Comparison of ENCODE assay signal across 16 cellular contexts in the genomic region with DNA sequence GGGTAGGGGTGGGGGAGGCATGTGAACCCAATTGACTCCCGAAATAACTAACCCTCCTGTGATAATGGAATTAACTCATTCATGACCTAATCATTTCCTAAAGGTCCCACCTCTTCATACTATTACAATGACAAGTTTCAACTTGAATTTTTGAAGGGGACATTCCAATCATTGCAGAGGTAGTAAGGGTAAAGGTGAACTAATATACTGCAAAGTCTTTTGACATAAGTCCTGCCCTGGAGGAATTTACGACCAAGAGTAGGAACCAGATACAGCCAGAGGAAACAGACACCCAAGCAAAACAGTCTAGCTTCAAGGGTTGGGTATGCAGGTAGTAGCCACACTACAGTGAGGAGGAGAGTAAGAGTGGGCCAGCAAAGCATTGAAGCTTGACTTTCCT. TPM values are rescaled to one million over a fixed set of nuclear protein-coding genes. Genes with fewer than 3 reads are reported as not detected.
DNase-seq lines count a peak whose midpoint lies in the region; ATAC-seq, FAIRE-seq and TF ChIP-seq lines count a peak whose summit lies in the region.
"Had no signal": no experiment of that assay in that cellular context is flagged by ENCODE, and none has a peak within 500 bp of the region (broad histone marks: within the 10 kb centered on the region; RNA-seq: fewer than 3 reads in every experiment).

No MANE protein-coding gene starts in this region.

- POLR2A ChIA-PET in activated CD4-positive, alpha-beta T cell treated with anti-CD3 and anti-CD28 coated beads for 36 hours (lab: Charles Lee), result no interaction called here
- POLR2A ChIA-PET in RWPE1 (lab: Yijun Ruan, JAX; ENCODE audit: low non-redundant PET), result no interaction called here

- no peaks in the 10 kb centered on the region for H3K9me3 Mint-ChIP-seq in activated CD4-positive, alpha-beta T cell treated with anti-CD3 and anti-CD28 coated beads for 36 hours (ENCODE audit: low read depth)

- no peak for FAIRE-seq in H54 (lab: Jason Lieb, UNC)
- FAIRE-seq: A204.1 had no signal

- H3K27me3 ChIP-seq in hepatocyte (no peaks in the 10 kb centered on the region), skeletal muscle tissue (ENCODE audit: control insufficient read depth in 3 of 3, insufficient read depth in 3 of 3, low read length in 3 of 3) (no peaks in the 10 kb centered on the region)
- H3K27me3 ChIP-seq: upper lobe of left lung had no signal

- no peak overlapping the region for H3K27ac ChIP-seq in RWPE1
- peak overlapping the region; percentile 71 for H3K27ac ChIP-seq in hepatocyte
- H3K27ac ChIP-seq in skeletal muscle tissue (ENCODE audit: low read depth, low read length), result peak overlapping the region; percentile 77

- H3K36me3 ChIP-seq in hepatocyte (replicated peaks; ENCODE audit: insufficient read depth, low read depth) (no peaks in the 10 kb centered on the region), skeletal muscle tissue (ENCODE audit: control insufficient read depth in 3 of 3, insufficient read depth in 3 of 3, low read length in 3 of 3) (no peaks in the 10 kb centered on the region)
- H3K36me3 ChIP-seq: left ventricle myocardium inferior, upper lobe of left lung had no signal

- H3K9me3 ChIP-seq in hepatocyte (ENCODE audit: low read depth), result no peaks in the 10 kb centered on the region
- H3K9me3 ChIP-seq in skeletal muscle tissue (ENCODE audit: control insufficient read depth in 3 of 3, low read length in 3 of 3), result no peaks in the 10 kb centered on the region
- H3K9me3 ChIP-seq: left ventricle myocardium inferior, upper lobe of left lung had no signal

- no peaks in the 10 kb centered on the region for H4K20me1 ChIP-seq in hepatocyte (ENCODE audit: insufficient read depth, poor library complexity, severe bottlenecking)

- H3K36me3 Mint-ChIP-seq in activated CD4-positive, alpha-beta T cell treated with anti-CD3 and anti-CD28 coated beads for 36 hours (ENCODE audit: low read depth), result no peaks in the 10 kb centered on the region

- CTCF ChIA-PET in activated CD4-positive, alpha-beta T cell treated with anti-CD3 and anti-CD28 coated beads for 36 hours (lab: Charles Lee), result no interaction called here
- CTCF ChIA-PET in RWPE1 (lab: Yijun Ruan, JAX), result interaction anchor here (0.5 kb wide), 1 partner anchor 19 kb away, joined by 3 read pairs; no protein-coding TSS in a partner anchor

- H3K4me1 ChIP-seq in hepatocyte (ENCODE audit: insufficient read depth) (no peaks in the 10 kb centered on the region), skeletal muscle tissue (ENCODE audit: control insufficient read depth in 3 of 3, insufficient read depth in 3 of 3, low read length in 3 of 3) (peaks cover 10 to 12% (median 12%) of the 10 kb centered on the region in 3 donors)

- TF ChIP-seq CTCF in RWPE1 (conservative IDR thresholded peaks at IDR 0.05; ENCODE audit: low read depth), result no peak
- no peak for TF ChIP-seq CTCF in hepatocyte (IDR thresholded peaks at IDR 0.05; ENCODE audit: poor library complexity)

- peak overlapping the region; percentile 2 for H3K4me3 Mint-ChIP-seq in activated CD4-positive, alpha-beta T cell treated with anti-CD3 and anti-CD28 coated beads for 36 hours

- no peak overlapping the region for H3K9ac ChIP-seq in skeletal muscle tissue (ENCODE audit: low read depth in 1 of 3, low read length in 3 of 3)

- ATAC-seq in activated CD4-positive, alpha-beta T cell treated with anti-CD3 and anti-CD28 coated beads for 36 hours, result no peak
- no peak for ATAC-seq in HG03457 (IDR thresholded peaks at IDR 0.05; ENCODE audit: unreplicated experiment)

- intact Hi-C loops in activated CD4-positive, alpha-beta T cell treated with anti-CD3 and anti-CD28 coated beads for 36 hours (cut with DNase I, micrococcal nuclease), result loop anchor here in 1 of 2 experiments (5.0 kb wide), 1 partner anchor 1790 kb away; the partner anchor contains the start of gene MSH2

- DNase-seq in activated CD4-positive, alpha-beta T cell treated with anti-CD3 and anti-CD28 coated beads for 36 hours, result no peak
- no peak for DNase-seq in activated CD4-positive, alpha-beta T cell treated with anti-CD3 and anti-CD28 coated beads, Interleukin-2, amount 50 U/mL, for 48 hours
- DNase-seq in RWPE1 (ENCODE audit: low spot score), result peak; percentile 31
- DNase-seq in hepatocyte (ENCODE audit: low spot score), result no peak
- no peak for DNase-seq in DMS 273 (lab: John Stamatoyannopoulos, UW; ENCODE audit: unreplicated experiment)
- DNase-seq in H54 (ENCODE audit: insufficient read length, low spot score), result no peak
- DNase-seq: aorta; DMS53; effector CD8-positive, alpha-beta T cell; GOT3; left ventricle myocardium inferior; NCI-H1092; upper lobe of left lung had no signal

- TF ChIP-seq POLR2A in H54 (IDR thresholded peaks at IDR 0.05; ENCODE audit: low read depth, low read length), result no peak

- no peak overlapping the region for H3K4me2 ChIP-seq in hepatocyte

- H3K27me3 Mint-ChIP-seq in activated CD4-positive, alpha-beta T cell treated with anti-CD3 and anti-CD28 coated beads for 36 hours, result no peaks in the 10 kb centered on the region

- H3K4me1 Mint-ChIP-seq in activated CD4-positive, alpha-beta T cell treated with anti-CD3 and anti-CD28 coated beads for 36 hours, result peaks cover 19% of the 10 kb centered on the region

- H3K4me3 ChIP-seq in hepatocyte, result no peak overlapping the region
- H3K4me3 ChIP-seq in skeletal muscle tissue (ENCODE audit: low read length in 3 of 3), result no peak overlapping the region

- H3K79me2 ChIP-seq in hepatocyte, result peaks cover 19% of the 10 kb centered on the region

- H3K9me2 ChIP-seq in hepatocyte (replicated peaks; ENCODE audit: insufficient read depth), result no peaks in the 10 kb centered on the region

- WGBS in hepatocyte (ENCODE audit: low lambda C conversion rate, missing lambda C conversion rate), result 65% methylated on average over 2 of the region's 2 CpGs

- peak overlapping the region; percentile 25 for H3K27ac Mint-ChIP-seq in activated CD4-positive, alpha-beta T cell treated with anti-CD3 and anti-CD28 coated beads for 36 hours

- no peak overlapping the region for H2AFZ ChIP-seq in hepatocyte

RNA-seq across cellular contexts. Expression of gene SRBD1, which starts 1.2 kb away (rescaled TPM):
- total RNA-seq in activated CD4-positive, alpha-beta T cell treated with anti-CD3 and anti-CD28 coated beads for 36 hours, result 10 to 100 TPM; 19.2 to 25.0 TPM
- total RNA-seq in hepatocyte (16.6 and 18.1 TPM in 2 replicates), skeletal muscle tissue (57.9 TPM)
- polyA plus RNA-seq in hepatocyte, result 6.6 and 6.7 TPM in 2 replicates

RNA-seq across cellular contexts. Expression of gene PRKCE, which starts 39.2 kb away (rescaled TPM):
- 10 to 100 TPM in 1 of 2 experiments, 1 to 10 TPM in 1; 9.0 to 13.2 TPM for total RNA-seq in activated CD4-positive, alpha-beta T cell treated with anti-CD3 and anti-CD28 coated beads for 36 hours
- total RNA-seq in hepatocyte, result 6.1 and 11.9 TPM in 2 replicates
- 9.5 and 9.6 TPM in 2 replicates for polyA plus RNA-seq in hepatocyte
- total RNA-seq in skeletal muscle tissue, result 9.4 TPM
